ENCODE assay signal across 8 cellular contexts in the genomic region with DNA sequence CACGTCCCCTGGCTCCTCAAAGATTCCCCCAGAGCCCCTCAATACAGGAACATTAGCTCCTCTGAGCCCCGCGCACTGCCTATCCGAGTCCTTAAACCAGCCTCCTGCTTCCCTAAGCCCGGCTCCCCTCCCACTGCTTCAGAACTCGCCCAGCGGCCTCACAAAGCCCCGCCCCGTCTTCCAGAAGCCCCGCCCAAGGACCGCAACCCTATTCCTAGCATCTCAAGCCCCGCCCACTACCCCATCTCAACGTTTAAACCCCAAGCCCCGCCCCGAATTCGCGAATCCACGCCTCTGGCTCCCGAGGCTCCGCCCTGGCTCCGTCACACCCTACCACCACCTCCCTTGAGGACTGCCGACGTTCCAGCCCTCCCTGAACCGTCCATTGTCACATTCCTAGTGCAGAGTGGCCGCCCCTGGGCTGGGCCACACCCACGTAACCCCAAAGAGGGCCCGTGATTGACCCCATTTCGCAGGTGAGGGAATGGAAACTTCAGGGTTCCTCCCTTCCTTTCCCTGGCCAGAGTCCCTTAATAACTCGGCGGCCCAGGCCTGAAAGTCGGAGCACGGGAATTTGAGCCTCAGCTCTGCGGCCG. TPM values are rescaled to one million over a fixed set of nuclear protein-coding genes. Genes with fewer than 3 reads are reported as not detected.
A peak's percentile ranks its signal among the peaks of the same experiment; 100 is the strongest.
DNase-seq lines count a peak whose midpoint lies in the region; TF ChIP-seq lines count a peak whose summit lies in the region.

No MANE protein-coding gene starts in this region.

- no peaks in the 10 kb centered on the region for H3K27me3 ChIP-seq in suprapubic skin

- DNase-seq in GF-D8 (lab: John Stamatoyannopoulos, UW) (peak; percentile 87), HFF-Myc (ENCODE audit: extremely low read depth, low read depth) (peak; percentile 95), MV-4-11 (lab: John Stamatoyannopoulos, UW) (peak; percentile 94), SK-N-DZ (ENCODE audit: low spot score) (peak; percentile 95), germinal center (ENCODE audit: low spot score) (peak; percentile 97), non-pigmented ciliary epithelial cell (ENCODE audit: low read depth) (peak; percentile 91), suprapubic skin (ENCODE audit: low spot score in 2 of 2) (peak; percentile 100)
- DNase-seq in activated naive CD4-positive, alpha-beta T cell treated with anti-CD3 and anti-CD28 coated beads, Interleukin-2, amount 50 U/mL, for 16 hours = peak; percentile 96

- H3K4me3 ChIP-seq in HFF-Myc (replicated peaks; ENCODE audit: low read depth, low read length) (peak overlapping the region; percentile 82), suprapubic skin (peak overlapping the region; percentile 96)

- TF ChIP-seq POLR2A in suprapubic skin (IDR thresholded peaks at IDR 0.05) = no peak

- H3K36me3 ChIP-seq in suprapubic skin = no peaks in the 10 kb centered on the region

- TF ChIP-seq EP300 in suprapubic skin (IDR thresholded peaks at IDR 0.05) = peak; percentile 3

- no peak for TF ChIP-seq CTCF in HFF-Myc (IDR thresholded peaks at IDR 0.05; ENCODE audit: low read depth, low read length, missing control alignments)
- no peak for TF ChIP-seq CTCF in suprapubic skin (IDR thresholded peaks at IDR 0.05)

- H3K9me3 ChIP-seq in suprapubic skin = no peaks in the 10 kb centered on the region

- peaks cover 44% of the 10 kb centered on the region for H3K4me1 ChIP-seq in suprapubic skin

- WGBS in suprapubic skin = 1% methylated on average over 30 of the region's 34 CpGs

- H3K27ac ChIP-seq in suprapubic skin = peak overlapping the region; percentile 100

RNA-seq across cellular contexts. Expression of gene CORO1C, which starts 0.6 kb away (rescaled TPM):
- 44.5 and 45.7 TPM in 2 replicates for polyA plus RNA-seq in SK-N-DZ (2014; cell fraction: cytosol; rRNA removed)
- 21.9 and 32.1 TPM in 2 replicates for polyA plus RNA-seq in SK-N-DZ (2014; cell fraction: nucleus; rRNA removed)
- total RNA-seq in suprapubic skin = 100 to 1,000 TPM; 117 to 175 (median 142) TPM

Comparison
In these comparisons a context has a peak if more than half of its experiments do, and no peak if none do; other contexts are left out.
1. Peak in every context shown above with its lines: DNase-seq, H3K4me3 ChIP-seq and H3K27ac ChIP-seq.